In genomic region chr2:240077442-240077841, GRCh38 we compare ENCODE assay signal across 11 cellular contexts. TPM values are rescaled to one million over a fixed set of nuclear protein-coding genes. Genes with fewer than 3 reads are reported as not detected.
"Had no signal": no experiment of that assay in that cellular context is flagged by ENCODE, and none has a peak within 500 bp of the region (broad histone marks: within the 10 kb centered on the region; RNA-seq: fewer than 3 reads in every experiment).

No MANE protein-coding gene starts in this region.

- H3K36me3 ChIP-seq: HAP-1 had no signal

- H3K4me3 ChIP-seq: GM23248, HAP-1, K562 had no signal

- DNase-seq: GM23248, GOT3, H7, IMR-90, KG1 had no signal

- H3K4me1 ChIP-seq: HAP-1 had no signal

- H3K9ac ChIP-seq: GM23248 had no signal

- FAIRE-seq: K562 had no signal

- H3K27ac ChIP-seq: GM23248, HL-60 had no signal

- H3K9me3 ChIP-seq: HAP-1 had no signal

- H2AFZ ChIP-seq: GM23248 had no signal

- ATAC-seq: HCT116, K562 had no signal

RNA-seq across cellular contexts. Expression of gene OR6B3, which starts 24.1 kb away (rescaled TPM):
- total RNA-seq: GM23248, H4, H7, HT1080, IMR-90, K562 had no signal
- polyA plus RNA-seq: GM23248, IMR-90, K562 had no signal

RNA-seq across cellular contexts. Expression of gene OR6B2, which starts 47.2 kb away (rescaled TPM):
- total RNA-seq: GM23248, H4, H7, HT1080, IMR-90, K562 had no signal
- polyA plus RNA-seq: GM23248, IMR-90, K562 had no signal
